ENCODE assay signal across 9 cellular contexts in genomic region chr7:137953692-137954470, GRCh38. TPM values are rescaled to one million over a fixed set of nuclear protein-coding genes. Genes with fewer than 3 reads are reported as not detected.
A peak's percentile ranks its signal among the peaks of the same experiment; 100 is the strongest.
DNase-seq lines count a peak whose midpoint lies in the region; ATAC-seq and TF ChIP-seq lines count a peak whose summit lies in the region.
"Had no signal": no experiment of that assay in that cellular context is flagged by ENCODE, and none has a peak within 500 bp of the region (broad histone marks: within the 10 kb centered on the region; RNA-seq: fewer than 3 reads in every experiment).

No MANE protein-coding gene starts in this region.

- peak; percentile 62 for DNase-seq in NCI-H2029 (lab: John Stamatoyannopoulos, UW)
- DNase-seq in NCI-H2029 treated with DMSO at 0.1 percent for 48 hours (lab: John Stamatoyannopoulos, UW) = no peak
- DNase-seq in Peyer's patch = no peak
- peak; percentile 76 for DNase-seq in fibroblast of peridontal ligament (ENCODE audit: extremely low read depth)
- no peak for DNase-seq in stomach
- no peak for DNase-seq in RKO (ENCODE audit: low spot score)
- no peak for DNase-seq in activated naive CD8-positive, alpha-beta T cell treated with anti-CD3 and anti-CD28 coated beads, Interleukin-2, amount 50 U/mL, for 24 hours
- no peak for DNase-seq in activated effector memory CD4-positive, alpha-beta T cell treated with Interleukin-2 at 50 U/mL for 16 hours

- WGBS in stomach, 5 donors = 36 to 51% (median 46%) methylated on average over 6 of the region's 6 CpGs

- H3K9me3 ChIP-seq in Peyer's patch (no peaks in the 10 kb centered on the region), stomach (no peaks in the 10 kb centered on the region)
- H3K9me3 ChIP-seq: BLaER1 treated with 17β-estradiol and CSF1 and Interleukin-3, amounts not matched to agents 10 nM and 100 nM had no signal

- intact Hi-C loops in stomach (cut with DNase I; ENCODE audit: low total_unique reads) = no loop called here

- H3K4me1 ChIP-seq in Peyer's patch (peaks cover 0 to 54% (median 9%) of the 10 kb centered on the region in 4 donors), stomach (peaks cover 56 to 97% (median 71%) of the 10 kb centered on the region in 4 donors)

- H3K36me3 ChIP-seq in Peyer's patch (peaks cover 0 to 4% (median 0%) of the 10 kb centered on the region in 3 donors), stomach (peaks cover 0 to 5% (median 0%) of the 10 kb centered on the region in 4 donors)

- no peak overlapping the region for H3K4me3 ChIP-seq in Peyer's patch
- no peak overlapping the region for H3K4me3 ChIP-seq in stomach
- H3K4me3 ChIP-seq: BLaER1 treated with 17β-estradiol and CSF1 and Interleukin-3, amounts not matched to agents 10 nM and 100 nM had no signal

- no peak overlapping the region for H3K27ac Mint-ChIP-seq in activated naive CD8-positive, alpha-beta T cell treated with anti-CD3 and anti-CD28 coated beads, Interleukin-2, amount 50 U/mL, for 24 hours

- ATAC-seq in activated naive CD8-positive, alpha-beta T cell treated with anti-CD3 and anti-CD28 coated beads, Interleukin-2, amount 50 U/mL, for 24 hours = no peak

- H3K27me3 Mint-ChIP-seq in activated naive CD8-positive, alpha-beta T cell treated with anti-CD3 and anti-CD28 coated beads, Interleukin-2, amount 50 U/mL, for 24 hours = no peaks in the 10 kb centered on the region

- peaks cover 8% of the 10 kb centered on the region for H3K4me1 Mint-ChIP-seq in activated naive CD8-positive, alpha-beta T cell treated with anti-CD3 and anti-CD28 coated beads, Interleukin-2, amount 50 U/mL, for 24 hours

- no peak for TF ChIP-seq POLR2A in Peyer's patch (IDR thresholded peaks at IDR 0.05)
- no peak for TF ChIP-seq POLR2A in stomach (IDR thresholded peaks at IDR 0.05)

- H3K27me3 ChIP-seq in Peyer's patch (no peaks in the 10 kb centered on the region), stomach (no peaks in the 10 kb centered on the region)
- H3K27me3 ChIP-seq: BLaER1 treated with 17β-estradiol and CSF1 and Interleukin-3, amounts not matched to agents 10 nM and 100 nM had no signal

- no peak overlapping the region for H3K4me3 Mint-ChIP-seq in activated naive CD8-positive, alpha-beta T cell treated with anti-CD3 and anti-CD28 coated beads, Interleukin-2, amount 50 U/mL, for 24 hours

- H3K9me3 Mint-ChIP-seq in activated naive CD8-positive, alpha-beta T cell treated with anti-CD3 and anti-CD28 coated beads, Interleukin-2, amount 50 U/mL, for 24 hours = no peaks in the 10 kb centered on the region

- peaks cover 13% of the 10 kb centered on the region for H3K36me3 Mint-ChIP-seq in activated naive CD8-positive, alpha-beta T cell treated with anti-CD3 and anti-CD28 coated beads, Interleukin-2, amount 50 U/mL, for 24 hours (ENCODE audit: low read depth)

- no peak for TF ChIP-seq CTCF in Peyer's patch (IDR thresholded peaks at IDR 0.05)
- no peak for TF ChIP-seq CTCF in stomach (IDR thresholded peaks at IDR 0.05)

- no peak for TF ChIP-seq EP300 in stomach (IDR thresholded peaks at IDR 0.05)

- H3K27ac ChIP-seq in Peyer's patch = peak overlapping the region; percentile 19 to 84 (median 70)
- peak overlapping the region; percentile 45 to 86 (median 76) for H3K27ac ChIP-seq in stomach
- H3K27ac ChIP-seq: BLaER1 treated with 17β-estradiol and CSF1 and Interleukin-3, amounts not matched to agents 10 nM and 100 nM had no signal

RNA-seq across cellular contexts. Expression of gene CREB3L2, which starts 48.0 kb away (rescaled TPM):
- total RNA-seq in Peyer's patch = 10 to 100 TPM; 20.6 to 42.7 (median 33.6) TPM
- total RNA-seq in stomach = 100 to 1,000 TPM in 1 of 5 donors, 10 to 100 TPM in 4; 22.6 to 258 (median 38.8) TPM
- 1 to 10 TPM; 5.8 to 8.6 (median 6.6) TPM for polyA plus RNA-seq in stomach

Comparison
In these comparisons a context has a peak if more than half of its experiments do, and no peak if none do; other contexts are left out.
1. DNase-seq: peak in NCI-H2029 (single experiment) and fibroblast of peridontal ligament (single experiment); none in NCI-H2029 treated with DMSO at 0.1 percent for 48 hours (single experiment), Peyer's patch (0 of 3), stomach (single experiment), RKO (single experiment), activated naive CD8-positive, alpha-beta T cell treated with anti-CD3 and anti-CD28 coated beads, Interleukin-2, amount 50 U/mL, for 24 hours (single experiment) and activated effector memory CD4-positive, alpha-beta T cell treated with Interleukin-2 at 50 U/mL for 16 hours (single experiment).